Comparison of ENCODE assay signal across 17 cellular contexts in genomic region chr12:24625103-24625502, GRCh38.
DNase-seq lines count a peak whose midpoint lies in the region; ATAC-seq and TF ChIP-seq lines count a peak whose summit lies in the region.
"Had no signal": no experiment of that assay in that cellular context is flagged by ENCODE, and none has a peak within 500 bp of the region (broad histone marks: within the 10 kb centered on the region; RNA-seq: fewer than 3 reads in every experiment).

No MANE protein-coding gene starts in this region.

- no peaks in the 10 kb centered on the region for H3K9me2 ChIP-seq in GM23338 (ENCODE audit: insufficient read depth)

- TF ChIP-seq CTCF in DND-41 (IDR thresholded peaks at IDR 0.05; ENCODE audit: borderline replicate concordance, extremely low read depth, low read length, poor library complexity, severe bottlenecking) (no peak), GM23338 (conservative IDR thresholded peaks at IDR 0.05; ENCODE audit: low read depth in 2 of 2) (no peak), endodermal cell (conservative IDR thresholded peaks at IDR 0.05) (no peak), neural progenitor cell (IDR thresholded peaks at IDR 0.05) (no peak)

- H3K4me2 ChIP-seq in DND-41 (ENCODE audit: insufficient read depth, low read length), result no peak overlapping the region
- H3K4me2 ChIP-seq in GM23338, result no peak overlapping the region
- H3K4me2 ChIP-seq in neural progenitor cell, result peak overlapping the region; percentile 13
- H3K4me2 ChIP-seq: BLaER1 treated with 17β-estradiol and CSF1 and Interleukin-3, amounts not matched to agents 10 nM and 100 nM had no signal

- H3K9ac ChIP-seq in DND-41 (ENCODE audit: low read depth, low read length), result no peak overlapping the region
- H3K9ac ChIP-seq in endodermal cell (ENCODE audit: extremely low read depth, low read length, poor library complexity, severe bottlenecking), result no peak overlapping the region
- no peak overlapping the region for H3K9ac ChIP-seq in neural progenitor cell
- H3K9ac ChIP-seq: BLaER1 treated with 17β-estradiol and CSF1 and Interleukin-3, amounts not matched to agents 10 nM and 100 nM had no signal

- H3K36me3 Mint-ChIP-seq in GM23338 (ENCODE audit: low read depth) (no peaks in the 10 kb centered on the region), endodermal cell (ENCODE audit: low read depth) (no peaks in the 10 kb centered on the region), neural progenitor cell (peaks cover 6% of the 10 kb centered on the region)
- H3K36me3 Mint-ChIP-seq: CD8-positive, alpha-beta T cell had no signal

- no peaks in the 10 kb centered on the region for H3K27me3 ChIP-seq in DND-41 (ENCODE audit: insufficient read depth, low read length, poor library complexity)
- H3K27me3 ChIP-seq in GM23338 (ENCODE audit: insufficient read depth), result no peaks in the 10 kb centered on the region
- no peaks in the 10 kb centered on the region for H3K27me3 ChIP-seq in endodermal cell (ENCODE audit: control insufficient read depth, insufficient read depth, low read length, poor library complexity, severe bottlenecking)
- H3K27me3 ChIP-seq in neural progenitor cell, result no peaks in the 10 kb centered on the region
- H3K27me3 ChIP-seq: BLaER1 treated with 17β-estradiol and CSF1 and Interleukin-3, amounts not matched to agents 10 nM and 100 nM had no signal

- H3K4me3 ChIP-seq in DND-41 (ENCODE audit: low read depth in 1 of 2, low read length in 2 of 2) (no peak overlapping the region), GM23338 (no peak overlapping the region), endodermal cell (ENCODE audit: low read length) (peak overlapping the region; percentile 23), neural progenitor cell (no peak overlapping the region)
- H3K4me3 ChIP-seq: BLaER1 treated with 17β-estradiol and CSF1 and Interleukin-3, amounts not matched to agents 10 nM and 100 nM had no signal

- DNase-seq in DND-41 (no peak), GM23338 (ENCODE audit: low spot score) (no peak), endodermal cell (peak; percentile 61), neural progenitor cell (ENCODE audit: low spot score) (no peak), amygdala (lab: John Stamatoyannopoulos, UW) (no peak)
- DNase-seq: Calu3, DMS79 treated with DMSO at 0.1 percent for 48 hours, EL, GOT3, H7, HFFc6 had no signal

- H3K27me3 Mint-ChIP-seq in GM23338 (ENCODE audit: insufficient read depth, low read depth, poor library complexity) (peaks cover 2% of the 10 kb centered on the region), endodermal cell (ENCODE audit: insufficient read depth) (peaks cover 15% of the 10 kb centered on the region), neural progenitor cell (ENCODE audit: insufficient read depth, low read depth) (peaks cover 2% of the 10 kb centered on the region)
- H3K27me3 Mint-ChIP-seq: B cell had no signal

- no peaks in the 10 kb centered on the region for H3K4me1 ChIP-seq in DND-41 (ENCODE audit: insufficient read depth, low read length)
- no peaks in the 10 kb centered on the region for H3K4me1 ChIP-seq in GM23338 (ENCODE audit: insufficient read depth)
- no peaks in the 10 kb centered on the region for H3K4me1 ChIP-seq in endodermal cell (ENCODE audit: control insufficient read depth, insufficient read depth, low read length)
- H3K4me1 ChIP-seq in neural progenitor cell, result peaks cover 4% of the 10 kb centered on the region

- no peaks in the 10 kb centered on the region for H3K36me3 ChIP-seq in DND-41 (ENCODE audit: insufficient read depth, low read length)
- no peaks in the 10 kb centered on the region for H3K36me3 ChIP-seq in GM23338 (ENCODE audit: insufficient read depth)
- H3K36me3 ChIP-seq in endodermal cell (ENCODE audit: control insufficient read depth, insufficient read depth, low read length), result no peaks in the 10 kb centered on the region
- no peaks in the 10 kb centered on the region for H3K36me3 ChIP-seq in neural progenitor cell
- H3K36me3 ChIP-seq: BLaER1 treated with 17β-estradiol and CSF1 and Interleukin-3, amounts not matched to agents 10 nM and 100 nM had no signal

- H3F3A ChIP-seq in GM23338 (replicated peaks; ENCODE audit: low read depth) (no peaks in the 10 kb centered on the region), neural progenitor cell (ENCODE audit: low read depth) (no peaks in the 10 kb centered on the region)

- ATAC-seq in DND-41 (ENCODE audit: insufficient read depth, low read depth) (peak; percentile 31; the same call in 1 of the 3 replicates), GM23338 (peak; percentile 31; the same call in 2 of the 3 replicates), HG03108 (IDR thresholded peaks at IDR 0.05; ENCODE audit: unreplicated experiment) (no peak), GM19351 (IDR thresholded peaks at IDR 0.05; ENCODE audit: unreplicated experiment) (no peak)
- ATAC-seq: CD8-positive, alpha-beta T cell; HCT116 had no signal

- H3K4me1 Mint-ChIP-seq in GM23338 (no peaks in the 10 kb centered on the region), endodermal cell (peaks cover 6% of the 10 kb centered on the region), neural progenitor cell (peaks cover 14% of the 10 kb centered on the region)
- H3K4me1 Mint-ChIP-seq: B cell had no signal

- H3K27ac Mint-ChIP-seq in GM23338, result 0 out of 2 replicates have a peak overlapping the region, but pooled peaks have one; percentile 38
- no peak overlapping the region for H3K27ac Mint-ChIP-seq in endodermal cell
- H3K27ac Mint-ChIP-seq in neural progenitor cell, result no peak overlapping the region
- H3K27ac Mint-ChIP-seq: B cell; CD8-positive, alpha-beta T cell; HFFc6 had no signal

- H2AFZ ChIP-seq in DND-41 (ENCODE audit: low read depth, low read length), result no peak overlapping the region
- no peak overlapping the region for H2AFZ ChIP-seq in GM23338
- peak overlapping the region; percentile 50 for H2AFZ ChIP-seq in neural progenitor cell (replicated peaks)

- H3K9me3 Mint-ChIP-seq in GM23338 (peaks cover 2% of the 10 kb centered on the region; the same call in 1 of the 3 replicates), endodermal cell (peaks cover 32% of the 10 kb centered on the region), neural progenitor cell (peaks cover 46% of the 10 kb centered on the region)

- no peak overlapping the region for H3K27ac ChIP-seq in DND-41 (ENCODE audit: low read length)
- H3K27ac ChIP-seq in GM23338 (ENCODE audit: low read depth), result no peak overlapping the region
- no peak overlapping the region for H3K27ac ChIP-seq in endodermal cell (ENCODE audit: low read depth, low read length)
- H3K27ac ChIP-seq in neural progenitor cell, result no peak overlapping the region
- H3K27ac ChIP-seq: BLaER1 treated with 17β-estradiol and CSF1 and Interleukin-3, amounts not matched to agents 10 nM and 100 nM had no signal

- H3K79me2 ChIP-seq in DND-41 (ENCODE audit: insufficient read depth, low read length) (no peaks in the 10 kb centered on the region), GM23338 (replicated peaks; ENCODE audit: insufficient read depth) (no peaks in the 10 kb centered on the region), neural progenitor cell (ENCODE audit: low read depth) (no peaks in the 10 kb centered on the region)

- WGBS in endodermal cell (ENCODE audit: insufficient coverage in 1 of 2, insufficient read length in 1 of 2), 2 experiments, result 83 to 91% methylated on average over 1 to 2 of the region's 2 CpGs

- H4K20me1 ChIP-seq in DND-41 (ENCODE audit: insufficient read depth, low read length) (no peaks in the 10 kb centered on the region), GM23338 (replicated peaks; ENCODE audit: insufficient read depth) (no peaks in the 10 kb centered on the region), neural progenitor cell (ENCODE audit: low read depth) (no peaks in the 10 kb centered on the region)
- H4K20me1 ChIP-seq: BLaER1 treated with 17β-estradiol and CSF1 and Interleukin-3, amounts not matched to agents 10 nM and 100 nM had no signal

- H3K4me3 Mint-ChIP-seq in GM23338 (no peak overlapping the region), endodermal cell (no peak overlapping the region), neural progenitor cell (no peak overlapping the region)
- H3K4me3 Mint-ChIP-seq: B cell; CD8-positive, alpha-beta T cell; HFFc6 had no signal

- H3K9me3 ChIP-seq in DND-41 (ENCODE audit: insufficient read depth, low read length, severe bottlenecking) (peaks cover 4% of the 10 kb centered on the region), endodermal cell (ENCODE audit: control insufficient read depth, low read length) (peaks cover 6% of the 10 kb centered on the region), neural progenitor cell (ENCODE audit: low read depth) (no peaks in the 10 kb centered on the region)

TF ChIP-seq in GM23338, 12 proteins besides CTCF, POLR2A, EP300 and RAD21:
- TF ChIP-seq NANOG (IDR thresholded peaks at IDR 0.05; ENCODE audit: borderline replicate concordance) (no peak), EZH2 (IDR thresholded peaks at IDR 0.05; ENCODE audit: low read depth, unreplicated experiment) (no peak), EZH2phosphoT487 (IDR thresholded peaks at IDR 0.05; ENCODE audit: unreplicated experiment) (no peak), CREB1 (CRISPR knock-in tag; IDR thresholded peaks at IDR 0.05; ENCODE audit: low read depth) (no peak)

Comparison
In these comparisons a context has a peak if more than half of its experiments do, and no peak if none do; other contexts are left out.
1. ATAC-seq: peak in DND-41 (single experiment) and GM23338 (single experiment); none in HG03108 (single experiment) and GM19351 (single experiment).